In the genomic region with DNA sequence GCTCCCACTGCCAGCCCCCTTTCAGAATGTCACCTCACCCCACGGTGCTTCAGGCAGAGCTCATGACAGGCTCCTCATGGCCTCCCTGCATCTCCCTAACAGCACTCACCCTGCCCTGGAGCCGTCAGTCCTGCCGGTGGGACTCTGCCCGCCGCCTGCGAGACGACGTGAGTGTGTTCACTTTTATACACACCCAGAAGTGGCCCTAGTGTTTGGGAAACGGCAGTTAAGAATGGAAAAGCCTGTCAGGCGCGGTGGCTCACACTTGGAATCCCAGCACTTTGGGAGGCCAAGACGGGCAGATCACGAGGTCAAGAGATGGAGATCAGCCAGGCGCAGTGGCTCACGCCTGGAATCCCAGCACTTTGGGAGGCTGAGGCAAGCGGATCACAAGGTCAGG, we compare ENCODE assay signal across 20 cellular contexts. TPM values are rescaled to one million over a fixed set of nuclear protein-coding genes. Genes with fewer than 3 reads are reported as not detected.
A peak's percentile ranks its signal among the peaks of the same experiment; 100 is the strongest.
DNase-seq lines count a peak whose midpoint lies in the region; ATAC-seq, FAIRE-seq and TF ChIP-seq lines count a peak whose summit lies in the region.
"Had no signal": no experiment of that assay in that cellular context is flagged by ENCODE, and none has a peak within 500 bp of the region (broad histone marks: within the 10 kb centered on the region; RNA-seq: fewer than 3 reads in every experiment).

No MANE protein-coding gene starts in this region.

- intact Hi-C loops in natural killer cell (cut with micrococcal nuclease) = no loop called here

- FAIRE-seq in D721Med (lab: Jason Lieb, UNC) = no peak
- FAIRE-seq: GM12891, GM19239, keratinocyte had no signal

- no peak for DNase-seq in stimulated activated naive CD8-positive, alpha-beta T cell treated with anti-CD3 and anti-CD28 coated beads, Interleukin-15, Interleukin-2, amounts not matched to agents 100 U/mL and 50 U/mL, for 24 hours
- DNase-seq in natural killer cell (no peak), NCI-H1105 treated with DMSO at 0.1 percent for 48 hours (lab: John Stamatoyannopoulos, UW) (no peak), D721Med (ENCODE audit: insufficient read length, low spot score) (no peak)
- DNase-seq: activated CD8-positive, alpha-beta memory T cell treated with anti-CD3 and anti-CD28 coated beads for 24 hours; activated naive CD8-positive, alpha-beta T cell treated with anti-CD3 and anti-CD28 coated beads, Interleukin-2, amount 10 ng/mL, durations not matched to agents 7 days and 5 days; HFFc6; mammary epithelial cell; NCI-H1048; NCI-H2029; NCI-H226; NCI-H748 treated with DMSO at 0.1 percent for 48 hours had no signal

- no peak overlapping the region for H3K4me3 Mint-ChIP-seq in stimulated activated naive CD8-positive, alpha-beta T cell treated with anti-CD3 and anti-CD28 coated beads, Interleukin-15, Interleukin-2, amounts not matched to agents 100 ng/mL and 50 ng/mL, for 24 hours
- no peak overlapping the region for H3K4me3 Mint-ChIP-seq in activated T-helper 17 cell treated with anti-CD3 and anti-CD28 coated beads, Interleukin-2, amount 50 U/mL, for 72 hours
- H3K4me3 Mint-ChIP-seq in natural killer cell = peak overlapping the region; percentile 72
- H3K4me3 Mint-ChIP-seq: activated naive CD8-positive, alpha-beta T cell treated with anti-CD3 and anti-CD28 coated beads, Interleukin-2, amount 10 ng/mL, durations not matched to agents 7 days and 5 days; HFFc6 had no signal

- H3K36me3 Mint-ChIP-seq in stimulated activated naive CD8-positive, alpha-beta T cell treated with anti-CD3 and anti-CD28 coated beads, Interleukin-15, Interleukin-2, amounts not matched to agents 100 ng/mL and 50 ng/mL, for 24 hours (ENCODE audit: low read depth) = peaks cover 69% of the 10 kb centered on the region
- peaks cover 83% of the 10 kb centered on the region for H3K36me3 Mint-ChIP-seq in activated T-helper 17 cell treated with anti-CD3 and anti-CD28 coated beads, Interleukin-2, amount 50 U/mL, for 72 hours (ENCODE audit: low read depth)
- peaks cover 17% of the 10 kb centered on the region for H3K36me3 Mint-ChIP-seq in natural killer cell

- no peaks in the 10 kb centered on the region for H3K9me3 Mint-ChIP-seq in stimulated activated naive CD8-positive, alpha-beta T cell treated with anti-CD3 and anti-CD28 coated beads, Interleukin-15, Interleukin-2, amounts not matched to agents 100 ng/mL and 50 ng/mL, for 24 hours
- H3K9me3 Mint-ChIP-seq in activated T-helper 17 cell treated with anti-CD3 and anti-CD28 coated beads, Interleukin-2, amount 50 U/mL, for 72 hours = no peaks in the 10 kb centered on the region
- no peaks in the 10 kb centered on the region for H3K9me3 Mint-ChIP-seq in natural killer cell
- H3K9me3 Mint-ChIP-seq: activated naive CD8-positive, alpha-beta T cell treated with anti-CD3 and anti-CD28 coated beads, Interleukin-2, amount 10 ng/mL, durations not matched to agents 7 days and 5 days; HFFc6 had no signal

- peaks cover 52% of the 10 kb centered on the region for H3K4me1 Mint-ChIP-seq in stimulated activated naive CD8-positive, alpha-beta T cell treated with anti-CD3 and anti-CD28 coated beads, Interleukin-15, Interleukin-2, amounts not matched to agents 100 ng/mL and 50 ng/mL, for 24 hours (ENCODE audit: low read depth)
- peaks cover 58% of the 10 kb centered on the region for H3K4me1 Mint-ChIP-seq in activated T-helper 17 cell treated with anti-CD3 and anti-CD28 coated beads, Interleukin-2, amount 50 U/mL, for 72 hours
- peaks cover 69 to 71% of the 10 kb centered on the region in 2 donors for H3K4me1 Mint-ChIP-seq in natural killer cell

- H3K27ac Mint-ChIP-seq in stimulated activated naive CD8-positive, alpha-beta T cell treated with anti-CD3 and anti-CD28 coated beads, Interleukin-15, Interleukin-2, amounts not matched to agents 100 ng/mL and 50 ng/mL, for 24 hours = peak overlapping the region; percentile 38
- H3K27ac Mint-ChIP-seq in activated T-helper 17 cell treated with anti-CD3 and anti-CD28 coated beads, Interleukin-2, amount 50 U/mL, for 72 hours = peak overlapping the region; percentile 51
- H3K27ac Mint-ChIP-seq in natural killer cell = peak overlapping the region; percentile 55 to 82
- H3K27ac Mint-ChIP-seq: activated naive CD8-positive, alpha-beta T cell treated with anti-CD3 and anti-CD28 coated beads, Interleukin-2, amount 10 ng/mL, durations not matched to agents 7 days and 5 days; HFFc6 had no signal

- ATAC-seq in stimulated activated naive CD8-positive, alpha-beta T cell treated with anti-CD3 and anti-CD28 coated beads, Interleukin-15, Interleukin-2, amounts not matched to agents 100 U/mL and 50 U/mL, for 24 hours = no peak
- ATAC-seq in activated T-helper 17 cell treated with anti-CD3 and anti-CD28 coated beads, Interleukin-2, amount 50 U/mL, for 72 hours (replicated peaks) = no peak
- ATAC-seq in natural killer cell (no peak), GM21717 (IDR thresholded peaks at IDR 0.05; ENCODE audit: unreplicated experiment) (no peak)
- ATAC-seq: sciatic nerve, SK-N-SH treated with all-trans-retinoic acid at 6 μM for 48 hours had no signal

- H3K27me3 Mint-ChIP-seq in stimulated activated naive CD8-positive, alpha-beta T cell treated with anti-CD3 and anti-CD28 coated beads, Interleukin-15, Interleukin-2, amounts not matched to agents 100 ng/mL and 50 ng/mL, for 24 hours = no peaks in the 10 kb centered on the region
- no peaks in the 10 kb centered on the region for H3K27me3 Mint-ChIP-seq in activated T-helper 17 cell treated with anti-CD3 and anti-CD28 coated beads, Interleukin-2, amount 50 U/mL, for 72 hours
- H3K27me3 Mint-ChIP-seq in natural killer cell (ENCODE audit: low read depth in 2 of 2) = no peaks in the 10 kb centered on the region
- H3K27me3 Mint-ChIP-seq: activated naive CD8-positive, alpha-beta T cell treated with anti-CD3 and anti-CD28 coated beads, Interleukin-2, amount 10 ng/mL, durations not matched to agents 7 days and 5 days had no signal

- TF ChIP-seq CTCF in natural killer cell (IDR thresholded peaks at IDR 0.05) (no peak), D721Med (IDR thresholded peaks at IDR 0.05; ENCODE audit: insufficient read depth, missing control alignments) (no peak)

RNA-seq across cellular contexts. Expression of a gene that starts 12.3 kb away (rescaled TPM):
- 100 to 1,000 TPM; 173 to 195 TPM for total RNA-seq in activated T-helper 17 cell treated with anti-CD3 and anti-CD28 coated beads, Interleukin-2, amount 50 U/mL, for 72 hours
- 100 to 1,000 TPM; 437 to 514 (median 457) TPM for total RNA-seq in natural killer cell

RNA-seq across cellular contexts. Expression of a gene that starts 46.2 kb away (rescaled TPM):
- total RNA-seq in activated T-helper 17 cell treated with anti-CD3 and anti-CD28 coated beads, Interleukin-2, amount 50 U/mL, for 72 hours = 100 to 1,000 TPM in 1 of 2 donors, 10 to 100 TPM in 1; 95.3 to 139 TPM
- total RNA-seq in natural killer cell = 100 to 1,000 TPM; 241 to 304 (median 270) TPM
